Comparison of ENCODE assay signal across 8 cellular contexts in the genomic region with DNA sequence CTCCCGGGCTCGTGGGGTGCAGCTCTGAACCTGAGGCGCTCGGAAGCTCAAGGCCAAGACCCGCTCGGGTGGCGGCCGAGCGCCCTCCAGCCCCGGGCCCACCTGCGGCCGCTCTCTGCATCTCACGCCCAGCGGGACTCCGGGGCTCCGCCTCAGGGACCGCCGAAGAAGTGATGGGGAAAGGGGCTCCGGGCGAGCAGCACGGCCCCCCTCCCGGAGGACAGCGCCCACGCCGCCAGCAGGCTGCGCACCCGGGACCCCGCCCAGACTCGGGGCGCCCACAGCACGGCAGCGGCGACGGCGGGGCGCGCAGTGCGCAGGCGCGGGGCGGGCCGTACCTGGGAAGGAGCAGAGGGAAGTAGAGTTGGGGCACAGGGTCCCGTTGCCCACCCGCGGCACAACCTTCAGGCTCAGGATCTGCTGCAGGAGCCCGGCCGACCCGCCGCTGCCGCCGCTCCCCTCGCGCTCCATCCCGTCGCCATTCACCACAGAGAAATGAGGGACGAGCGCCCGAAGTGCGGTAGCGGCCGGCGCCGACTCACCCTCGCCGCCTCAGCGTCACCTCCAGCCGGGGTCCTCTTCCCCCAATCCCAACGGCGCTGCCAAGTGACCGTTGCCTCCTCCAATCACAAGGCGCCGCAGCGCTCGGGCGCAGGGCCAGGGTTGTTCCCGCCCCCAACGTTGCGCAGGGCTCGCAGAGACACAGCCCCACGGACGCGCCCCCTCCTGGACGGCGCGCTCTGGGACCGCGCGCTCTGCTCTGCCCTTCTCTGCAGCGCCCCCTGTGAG. TPM values are rescaled to one million over a fixed set of nuclear protein-coding genes. Genes with fewer than 3 reads are reported as not detected.
DNase-seq lines count a peak whose midpoint lies in the region; ATAC-seq and TF ChIP-seq lines count a peak whose summit lies in the region.

TSS of gene TMEM170A (minus strand) at position 560 of the 789 bp plus-strand sequence. CDS start at position 471, 89 bp downstream.

- peak within 1 kb of the TSS; percentile 90 for H3K27ac Mint-ChIP-seq in T-helper 17 cell

- no peaks in the 10 kb centered on the region for H3K27me3 ChIP-seq in left ventricle myocardium inferior (ENCODE audit: low read depth)
- no peaks in the 10 kb centered on the region for H3K27me3 ChIP-seq in prostate gland (replicated peaks; ENCODE audit: insufficient read depth)

- peaks cover 48% of the 10 kb centered on the region for H3K4me1 ChIP-seq in left ventricle myocardium inferior
- no peaks in the 10 kb centered on the region for H3K4me1 ChIP-seq in prostate gland (replicated peaks)
- no peaks in the 10 kb centered on the region for H3K4me1 ChIP-seq in urinary bladder (ENCODE audit: insufficient read depth)

- H3K4me3 ChIP-seq in left ventricle myocardium inferior: peak within 1 kb of the TSS; percentile 96
- peak within 1 kb of the TSS; percentile 85 to 92 for H3K4me3 ChIP-seq in prostate gland
- peak within 1 kb of the TSS; percentile 66 for H3K4me3 ChIP-seq in urinary bladder (ENCODE audit: low read depth, low read length)

- H3K36me3 ChIP-seq in left ventricle myocardium inferior (no peaks in the 10 kb centered on the region), prostate gland (no peaks in the 10 kb centered on the region), urinary bladder (ENCODE audit: insufficient read depth) (no peaks in the 10 kb centered on the region)

- peaks cover 39% of the 10 kb centered on the region for H3K4me1 Mint-ChIP-seq in T-helper 17 cell

- H3K36me3 Mint-ChIP-seq in T-helper 17 cell (ENCODE audit: low read depth): no peaks in the 10 kb centered on the region

- peak; percentile 91 for DNase-seq in NCI-H1694 treated with DMSO at 0.1 percent for 48 hours (lab: John Stamatoyannopoulos, UW)
- peak; percentile 98 to 99 (median 99) for DNase-seq in T-helper 17 cell
- DNase-seq in amygdala (lab: John Stamatoyannopoulos, UW): peak; percentile 81 to 99 (median 97)
- peak; percentile 100 for DNase-seq in left ventricle myocardium inferior
- DNase-seq in prostate gland (ENCODE audit: low spot score): peak; percentile 99

- under 1% methylated on average over 79 of the region's 89 CpGs for WGBS in prostate gland
- under 1% methylated on average over 89 of the region's 89 CpGs for WGBS in urinary bladder

- H3K9me3 ChIP-seq in T-helper 17 cell (ENCODE audit: control insufficient read depth, low read length, poor library complexity, severe bottlenecking) (no peaks in the 10 kb centered on the region), left ventricle myocardium inferior (replicated peaks) (no peaks in the 10 kb centered on the region), prostate gland (no peaks in the 10 kb centered on the region)

- intact Hi-C loops in left ventricle myocardium inferior (cut with micrococcal nuclease): no loop called here
- intact Hi-C loops in prostate gland (cut with DNase I): loop anchor here (1.0 kb wide), 1 partner anchor 265 kb away; no protein-coding TSS in a partner anchor

- H3K27ac ChIP-seq in left ventricle myocardium inferior (replicated peaks) (peak within 1 kb of the TSS; percentile 99), prostate gland (peak within 1 kb of the TSS; percentile 96 to 98), urinary bladder (ENCODE audit: low read depth) (peak within 1 kb of the TSS; percentile 99)

- H3K27me3 Mint-ChIP-seq in T-helper 17 cell: no peaks in the 10 kb centered on the region

- peak; percentile 100 for TF ChIP-seq CTCF in left ventricle myocardium inferior (IDR thresholded peaks at IDR 0.05; ENCODE audit: borderline replicate concordance)
- TF ChIP-seq CTCF in prostate gland (IDR thresholded peaks at IDR 0.05): peak; percentile 100

- H3K4me3 Mint-ChIP-seq in T-helper 17 cell: peak within 1 kb of the TSS; percentile 97

- peak; percentile 95 for TF ChIP-seq POLR2A in prostate gland (IDR thresholded peaks at IDR 0.05)

- ATAC-seq in GM18498 (IDR thresholded peaks at IDR 0.05; ENCODE audit: unreplicated experiment) (peak; percentile 93), HG02938 (IDR thresholded peaks at IDR 0.05; ENCODE audit: unreplicated experiment) (peak; percentile 91), T-helper 17 cell (peak; percentile 91)

RNA-seq across cellular contexts. Expression of gene TMEM170A, which starts in this region (rescaled TPM):
- total RNA-seq in T-helper 17 cell (10 to 100 TPM; 39.7 to 46.5 TPM), left ventricle myocardium inferior (10.3 TPM), prostate gland (10 to 100 TPM; 21.5 to 35.9 TPM), urinary bladder (46.7 TPM)
- polyA plus RNA-seq in urinary bladder: 7.2 TPM

Comparison
In these comparisons a context has a peak if more than half of its experiments do, and no peak if none do; other contexts are left out.
1. Peak in every context shown above with its lines: DNase-seq, ATAC-seq, H3K4me3 ChIP-seq and H3K27ac ChIP-seq.